Comparison of ENCODE assay signal across 8 cellular contexts in the genomic region with DNA sequence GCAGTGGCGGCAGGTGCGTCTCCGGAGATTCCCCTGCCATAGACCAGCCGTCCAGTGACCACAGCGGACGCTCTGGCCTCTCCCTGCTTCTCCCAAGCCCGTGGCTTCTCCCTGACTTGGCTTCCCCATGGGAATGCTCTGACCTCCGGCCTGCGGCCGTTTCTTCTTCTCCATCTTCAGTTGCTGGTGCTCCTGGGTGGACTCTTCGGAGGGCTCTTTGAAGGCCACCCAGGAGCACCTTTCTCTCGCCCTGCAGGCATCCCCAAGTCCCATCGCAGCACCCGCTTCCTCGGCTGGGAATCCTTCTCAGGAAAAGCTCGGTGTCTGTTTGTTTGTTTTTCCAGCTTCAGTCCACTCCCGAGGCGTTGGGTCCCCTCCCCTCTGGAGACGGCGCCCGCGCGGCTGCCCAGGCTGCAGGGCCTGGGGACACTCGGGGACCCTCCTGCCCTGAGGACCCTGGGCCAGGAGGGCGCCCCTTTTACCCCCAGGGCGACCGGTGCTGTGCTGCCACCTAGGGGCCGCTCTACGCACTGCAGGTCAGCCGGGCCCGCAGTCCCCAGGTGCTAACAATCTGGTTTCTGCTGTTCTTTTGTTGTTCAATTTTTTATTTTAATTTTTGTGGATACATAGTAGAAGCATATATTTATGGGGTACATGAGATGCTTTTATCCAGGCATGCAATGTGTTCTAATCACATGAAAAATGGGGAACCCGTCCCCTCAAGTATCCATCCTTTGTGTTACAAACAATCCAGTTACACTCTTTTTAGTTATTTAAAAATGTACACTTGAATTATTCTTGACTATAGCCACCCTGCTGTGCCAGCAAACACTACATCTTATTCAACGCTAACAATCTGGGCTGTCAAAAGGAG.
DNase-seq lines count a peak whose midpoint lies in the region; ATAC-seq and TF ChIP-seq lines count a peak whose summit lies in the region.

No MANE protein-coding gene starts in this region.

- H3K4me3 ChIP-seq in OCI-LY1 (ENCODE audit: low read depth, low read length, poor library complexity, severe bottlenecking) = no peak overlapping the region
- no peak overlapping the region for H3K4me3 ChIP-seq in gastroesophageal sphincter

- H3F3A ChIP-seq in OCI-LY1 (ENCODE audit: insufficient read depth, low read length) = no peaks in the 10 kb centered on the region

- no peak overlapping the region for H3K4me2 ChIP-seq in OCI-LY1 (ENCODE audit: low read length)

- 56 to 62% methylated on average over 12 to 15 of the region's 33 CpGs for WGBS in gastroesophageal sphincter (ENCODE audit: low coverage in 1 of 2), 2 donors

- no peaks in the 10 kb centered on the region for H3K36me3 ChIP-seq in OCI-LY1 (ENCODE audit: insufficient read depth, low read length)
- H3K36me3 ChIP-seq in gastroesophageal sphincter = no peaks in the 10 kb centered on the region

- no peak for DNase-seq in Right ventricle myocardium inferior (ENCODE audit: missing footprints)
- no peak for DNase-seq in cardiac septum (ENCODE audit: low spot score)
- DNase-seq in stimulated activated CD4-positive, alpha-beta T cell treated with anti-CD3 and anti-CD28 coated beads, Interleukin-4, amount 100 ng/mL, for 1 hour = peak; percentile 4
- no peak for DNase-seq in MV-4-11 (lab: John Stamatoyannopoulos, UW)
- no peak for DNase-seq in GM19238 (ENCODE audit: insufficient read length, low spot score)
- no peak for DNase-seq in NCI-H1436 treated with DMSO at 0.1 percent for 48 hours (lab: John Stamatoyannopoulos, UW)

- no peaks in the 10 kb centered on the region for H4K20me1 ChIP-seq in OCI-LY1 (ENCODE audit: insufficient read depth, low read length)

- H3K9me3 ChIP-seq in OCI-LY1 (ENCODE audit: low read length) (no peaks in the 10 kb centered on the region), gastroesophageal sphincter (no peaks in the 10 kb centered on the region)

- H3K27ac ChIP-seq in OCI-LY1 (ENCODE audit: low read depth, low read length, poor library complexity, severe bottlenecking) (no peak overlapping the region), gastroesophageal sphincter (no peak overlapping the region)

- no peaks in the 10 kb centered on the region for H3K27me3 ChIP-seq in OCI-LY1 (ENCODE audit: insufficient read depth, low read length)
- H3K27me3 ChIP-seq in gastroesophageal sphincter = peaks cover 17% of the 10 kb centered on the region

- no peak overlapping the region for H3K9ac ChIP-seq in OCI-LY1 (ENCODE audit: low read length)

- ATAC-seq in Right ventricle myocardium inferior (peak; percentile 56), gastroesophageal sphincter (peak; percentile 28)

- TF ChIP-seq CTCF in OCI-LY1 (IDR thresholded peaks at IDR 0.05; ENCODE audit: low read length) (peak; percentile 93), gastroesophageal sphincter (IDR thresholded peaks at IDR 0.05) (peak; percentile 32 to 81 (median 58))

- no peaks in the 10 kb centered on the region for H3K9me2 ChIP-seq in OCI-LY1 (ENCODE audit: low read depth, low read length)

- no peak for TF ChIP-seq POLR2A in gastroesophageal sphincter (IDR thresholded peaks at IDR 0.05)

- H3K4me1 ChIP-seq in OCI-LY1 (ENCODE audit: insufficient read depth, low read length, severe bottlenecking) = no peaks in the 10 kb centered on the region
- no peaks in the 10 kb centered on the region for H3K4me1 ChIP-seq in gastroesophageal sphincter

- no peak overlapping the region for H2AFZ ChIP-seq in OCI-LY1 (ENCODE audit: low read length)

- TF ChIP-seq EP300 in gastroesophageal sphincter (IDR thresholded peaks at IDR 0.05) = no peak

- no peaks in the 10 kb centered on the region for H3K79me2 ChIP-seq in OCI-LY1 (ENCODE audit: insufficient read depth, low read length)

- intact Hi-C loops in Right ventricle myocardium inferior (cut with DNase I) (loop anchor here (5.0 kb wide), 1 partner anchor 60 kb away; no protein-coding TSS in a partner anchor), cardiac septum (cut with DNase I) (no loop called here)
